27 cellular contexts compared by ENCODE assay signal in the genomic region with DNA sequence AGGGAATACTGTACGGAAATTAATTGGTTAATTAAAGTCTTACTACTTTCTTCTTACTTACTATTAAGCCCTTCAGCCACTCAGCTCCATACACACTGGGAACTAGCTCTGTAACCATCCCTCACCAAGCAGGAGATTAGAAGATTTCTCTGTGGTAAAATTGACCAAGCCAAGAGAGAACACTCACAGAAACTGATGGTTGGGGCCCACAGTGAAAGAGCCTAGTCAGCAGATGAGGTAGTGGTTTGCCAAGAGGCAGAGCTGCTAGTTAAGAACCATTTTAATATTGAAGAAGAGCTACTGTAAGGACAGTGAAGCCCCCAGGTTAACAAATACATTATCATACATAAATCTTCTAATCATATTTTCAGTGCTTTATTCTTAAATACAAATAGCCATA. TPM values are rescaled to one million over a fixed set of nuclear protein-coding genes. Genes with fewer than 3 reads are reported as not detected.
"Had no signal": no experiment of that assay in that cellular context is flagged by ENCODE, and none has a peak within 500 bp of the region (broad histone marks: within the 10 kb centered on the region; RNA-seq: fewer than 3 reads in every experiment).

No MANE protein-coding gene starts in this region.

- H3K27ac ChIP-seq: HL-60 had no signal

- H3K4me2 ChIP-seq: SK-N-SH had no signal

- H3K9ac ChIP-seq: SK-N-SH had no signal

- FAIRE-seq: HTR-8/SVneo had no signal

- H3K9me2 ChIP-seq: SK-N-SH had no signal

- ATAC-seq: Panc1, PC-3, T-helper 17 cell had no signal

- H3K4me3 ChIP-seq: MG63 had no signal

- DNase-seq: Karpas-422; KBM-7; MG63; NCI-H1048; NCI-H1105; NCI-H1417; NCI-H1436 treated with DMSO at 0.1 percent for 48 hours; NCI-H1694; NCI-H187 treated with DMSO at 0.1 percent for 48 hours; NCI-H2029 treated with DMSO at 0.1 percent for 48 hours; NCI-H2227 treated with DMSO at 0.1 percent for 48 hours; NCI-H510A; NCI-H524 treated with DMSO at 0.1 percent for 48 hours; NCI-H69; NCI-H774; NK-92 treated with Interleukin-12 subunit alpha and Interleukin-12 subunit beta, amount 100 ng/mL, for 24 hours; PC-3; SHP77; SK-N-SH; T-helper 1 cell; T-helper 17 cell had no signal

- H3K36me3 ChIP-seq: MG63 had no signal

- H3K9me3 ChIP-seq: SK-N-SH had no signal

RNA-seq across cellular contexts. Expression of gene C10orf53, which starts 21.8 kb away (rescaled TPM):
- total RNA-seq: OCI-LY7, PC-3, SK-MEL-5, T-helper 17 cell had no signal
- polyA plus RNA-seq: IgD-negative memory B cell, SK-N-SH had no signal

RNA-seq across cellular contexts. Expression of gene CHAT, which starts 43.8 kb away (rescaled TPM):
- total RNA-seq: OCI-LY7, PC-3, SK-MEL-5, T-helper 17 cell had no signal
- polyA plus RNA-seq: IgD-negative memory B cell, SK-N-SH had no signal

RNA-seq across cellular contexts. Expression of gene SLC18A3, which starts 47.5 kb away (rescaled TPM):
- total RNA-seq: OCI-LY7, PC-3, SK-MEL-5, T-helper 17 cell had no signal
- polyA plus RNA-seq: IgD-negative memory B cell had no signal
